Comparison of ENCODE assay signal across 14 cellular contexts in genomic region chr1:69492286-69492685, GRCh38.
DNase-seq lines count a peak whose midpoint lies in the region; ATAC-seq and TF ChIP-seq lines count a peak whose summit lies in the region.
"Had no signal": no experiment of that assay in that cellular context is flagged by ENCODE, and none has a peak within 500 bp of the region (broad histone marks: within the 10 kb centered on the region; RNA-seq: fewer than 3 reads in every experiment).

No MANE protein-coding gene starts in this region.

- ATAC-seq in HG02610 (IDR thresholded peaks at IDR 0.05; ENCODE audit: unreplicated experiment), result no peak
- no peak for ATAC-seq in HG02759 (IDR thresholded peaks at IDR 0.05; ENCODE audit: unreplicated experiment)

- H3K4me1 ChIP-seq in Peyer's patch (no peaks in the 10 kb centered on the region), osteoblast (ENCODE audit: insufficient read depth, low read length) (no peaks in the 10 kb centered on the region)

- DNase-seq in A172 (ENCODE audit: low spot score) (peak; percentile 52), GM04504 (ENCODE audit: low read depth) (peak; percentile 17), RPMI7951 (ENCODE audit: low read depth) (peak; percentile 11), fibroblast of pulmonary artery (ENCODE audit: low read depth) (peak; percentile 26), Peyer's patch (no peak), osteoblast (ENCODE audit: insufficient read length, low spot score, missing footprints) (no peak)
- DNase-seq: 8988T, DMS53, GM23248, HFFc6, NCI-H748 treated with DMSO at 0.1 percent for 48 hours, SIG-M5 had no signal

- H2AFZ ChIP-seq in osteoblast (ENCODE audit: low read length), result no peak overlapping the region
- H2AFZ ChIP-seq: GM23248 had no signal

- no peak for TF ChIP-seq CTCF in fibroblast of pulmonary artery (IDR thresholded peaks at IDR 0.05; ENCODE audit: low read length, missing control alignments)
- TF ChIP-seq CTCF in Peyer's patch (IDR thresholded peaks at IDR 0.05), result no peak
- no peak for TF ChIP-seq CTCF in osteoblast (IDR thresholded peaks at IDR 0.05; ENCODE audit: extremely low read depth, low read depth, low read length)

- H3K27ac ChIP-seq in Peyer's patch (no peak overlapping the region), osteoblast (ENCODE audit: low read depth, low read length) (no peak overlapping the region)
- H3K27ac ChIP-seq: GM23248 had no signal

- no peaks in the 10 kb centered on the region for H4K20me1 ChIP-seq in osteoblast (ENCODE audit: insufficient read depth, low read length)

- H3K9me3 ChIP-seq in Peyer's patch (no peaks in the 10 kb centered on the region), osteoblast (ENCODE audit: low read depth, low read length) (no peaks in the 10 kb centered on the region)

- no peak overlapping the region for H3K4me2 ChIP-seq in osteoblast (ENCODE audit: insufficient read depth, low read length)

- TF ChIP-seq POLR2A in Peyer's patch (IDR thresholded peaks at IDR 0.05), result no peak

- no peaks in the 10 kb centered on the region for H3K79me2 ChIP-seq in osteoblast (ENCODE audit: insufficient read depth, low read length)

- H3K36me3 ChIP-seq in Peyer's patch (no peaks in the 10 kb centered on the region), osteoblast (ENCODE audit: insufficient read depth, low read length) (no peaks in the 10 kb centered on the region)

- no peaks in the 10 kb centered on the region for H3K27me3 ChIP-seq in Peyer's patch
- H3K27me3 ChIP-seq in osteoblast (ENCODE audit: insufficient read depth, low read length), result no peaks in the 10 kb centered on the region

- H3K4me3 ChIP-seq in fibroblast of pulmonary artery (replicated peaks; ENCODE audit: low read depth, low read length), result no peak overlapping the region
- no peak overlapping the region for H3K4me3 ChIP-seq in Peyer's patch
- H3K4me3 ChIP-seq in osteoblast (ENCODE audit: insufficient read depth, low read length), result no peak overlapping the region
- H3K4me3 ChIP-seq: GM23248 had no signal

Comparison
In these comparisons a context has a peak if more than half of its experiments do, and no peak if none do; other contexts are left out.
1. DNase-seq: peak in A172 (single experiment), GM04504 (single experiment), RPMI7951 (single experiment) and fibroblast of pulmonary artery (single experiment); none in Peyer's patch (0 of 3) and osteoblast (single experiment).